Comparison of ENCODE assay signal across 8 cellular contexts in genomic region chr9:100598641-100599145, GRCh38. TPM values are rescaled to one million over a fixed set of nuclear protein-coding genes. Genes with fewer than 3 reads are reported as not detected.
DNase-seq lines count a peak whose midpoint lies in the region; ATAC-seq lines count a peak whose summit lies in the region.

No MANE protein-coding gene starts in this region.

- H3K36me3 ChIP-seq in effector memory CD4-positive, alpha-beta T cell (ENCODE audit: control insufficient read depth, insufficient read depth, low read length), result no peaks in the 10 kb centered on the region

- no peaks in the 10 kb centered on the region for H3K9me3 Mint-ChIP-seq in activated CD8-positive, alpha-beta T cell treated with anti-CD3 and anti-CD28 coated beads, Interleukin-2, amount 10 ng/mL, durations not matched to agents 7 days and 5 days (ENCODE audit: insufficient read depth)
- H3K9me3 Mint-ChIP-seq in memory B cell, result peaks cover 2% of the 10 kb centered on the region

- H3K4me3 Mint-ChIP-seq in activated CD8-positive, alpha-beta T cell treated with anti-CD3 and anti-CD28 coated beads, Interleukin-2, amount 10 ng/mL, durations not matched to agents 7 days and 5 days, result peak overlapping the region; percentile 75
- peak overlapping the region; percentile 78 for H3K4me3 Mint-ChIP-seq in memory B cell

- POLR2A ChIA-PET in activated CD8-positive, alpha-beta T cell treated with anti-CD3 and anti-CD28 coated beads, Interleukin-2, amount 10 ng/mL, durations not matched to agents 7 days and 5 days (lab: Charles Lee), result interaction anchor here (0.7 kb wide), 1 partner anchor 27 kb away, joined by 3 read pairs; no protein-coding TSS in a partner anchor

- ATAC-seq in GM19328 (IDR thresholded peaks at IDR 0.05; ENCODE audit: unreplicated experiment) (peak; percentile 64), HG03457 (IDR thresholded peaks at IDR 0.05; ENCODE audit: unreplicated experiment) (peak; percentile 71), memory B cell (ENCODE audit: low read depth) (peak; percentile 85)
- ATAC-seq in activated CD8-positive, alpha-beta T cell treated with anti-CD3 and anti-CD28 coated beads, Interleukin-2, amount 10 ng/mL, durations not matched to agents 7 days and 5 days, result peak; percentile 88

- CTCF ChIA-PET in activated CD8-positive, alpha-beta T cell treated with anti-CD3 and anti-CD28 coated beads, Interleukin-2, amount 10 ng/mL, durations not matched to agents 7 days and 5 days (lab: Charles Lee), result interaction anchor here (1.1 to 4.8 kb wide), 2 partner anchors 274 to 713 kb away, joined by 3 to 56 read pairs; no protein-coding TSS in a partner anchor

- H3K36me3 Mint-ChIP-seq in activated CD8-positive, alpha-beta T cell treated with anti-CD3 and anti-CD28 coated beads, Interleukin-2, amount 10 ng/mL, durations not matched to agents 7 days and 5 days (ENCODE audit: low read depth), result no peaks in the 10 kb centered on the region
- no peaks in the 10 kb centered on the region for H3K36me3 Mint-ChIP-seq in memory B cell

- H3K4me1 Mint-ChIP-seq in activated CD8-positive, alpha-beta T cell treated with anti-CD3 and anti-CD28 coated beads, Interleukin-2, amount 10 ng/mL, durations not matched to agents 7 days and 5 days (ENCODE audit: low read depth), result peaks cover 16% of the 10 kb centered on the region
- peaks cover 12% of the 10 kb centered on the region for H3K4me1 Mint-ChIP-seq in memory B cell

- peaks cover 11% of the 10 kb centered on the region for H3K27me3 Mint-ChIP-seq in activated CD8-positive, alpha-beta T cell treated with anti-CD3 and anti-CD28 coated beads, Interleukin-2, amount 10 ng/mL, durations not matched to agents 7 days and 5 days (ENCODE audit: low read depth)
- H3K27me3 Mint-ChIP-seq in memory B cell, result peaks cover 2% of the 10 kb centered on the region

- H3K27ac Mint-ChIP-seq in activated CD8-positive, alpha-beta T cell treated with anti-CD3 and anti-CD28 coated beads, Interleukin-2, amount 10 ng/mL, durations not matched to agents 7 days and 5 days, result no peak overlapping the region
- H3K27ac Mint-ChIP-seq in memory B cell, result no peak overlapping the region

- H3K4me3 ChIP-seq in effector memory CD4-positive, alpha-beta T cell (ENCODE audit: insufficient read depth, low read depth, low read length, poor library complexity, severe bottlenecking), result peak overlapping the region; percentile 55

- DNase-seq in C1 segment of cervical spinal cord (lab: John Stamatoyannopoulos, UW), result peak; percentile 2 to 82 (median 46)
- DNase-seq in NCI-H526 treated with DMSO at 0.1 percent for 48 hours (lab: John Stamatoyannopoulos, UW), result peak; percentile 77
- DNase-seq in activated CD8-positive, alpha-beta T cell treated with anti-CD3 and anti-CD28 coated beads, Interleukin-2, amount 10 ng/mL, durations not matched to agents 7 days and 5 days, result peak; percentile 79
- DNase-seq in effector memory CD4-positive, alpha-beta T cell, result peak; percentile 67 to 76 (median 68)
- DNase-seq in memory B cell (ENCODE audit: low spot score in 2 of 2), result peak; percentile 72
- DNase-seq in stimulated activated CD8-positive, alpha-beta memory T cell treated with anti-CD3 and anti-CD28 coated beads, Interleukin-12 subunit alpha, Interleukin-12 subunit beta, amount 100 ng/mL, for 24 hours (ENCODE audit: extremely low read depth), result peak; percentile 52

- no peaks in the 10 kb centered on the region for H3K4me1 ChIP-seq in effector memory CD4-positive, alpha-beta T cell (ENCODE audit: control insufficient read depth, insufficient read depth, low read length, poor library complexity, severe bottlenecking)

- no peaks in the 10 kb centered on the region for H3K9me3 ChIP-seq in effector memory CD4-positive, alpha-beta T cell (ENCODE audit: control insufficient read depth, low read length)

- H3K27me3 ChIP-seq in effector memory CD4-positive, alpha-beta T cell (replicated peaks; ENCODE audit: control insufficient read depth, insufficient read depth, low read length, poor library complexity, severe bottlenecking), result no peaks in the 10 kb centered on the region

- no peak overlapping the region for H3K27ac ChIP-seq in effector memory CD4-positive, alpha-beta T cell (ENCODE audit: insufficient read depth, low read length, poor library complexity, severe bottlenecking)

RNA-seq across cellular contexts. Expression of gene CAVIN4, which starts 20.8 kb away (rescaled TPM):
- under 1 TPM; 0.11 to 0.16 TPM for total RNA-seq in activated CD8-positive, alpha-beta T cell treated with anti-CD3 and anti-CD28 coated beads, Interleukin-2, amount 10 ng/mL, durations not matched to agents 7 days and 5 days
